ENCODE assay signal across 8 cellular contexts in genomic region chr9:70259512-70259802, GRCh38. TPM values are rescaled to one million over a fixed set of nuclear protein-coding genes. Genes with fewer than 3 reads are reported as not detected.
DNase-seq lines count a peak whose midpoint lies in the region; ATAC-seq and TF ChIP-seq lines count a peak whose summit lies in the region.

No MANE protein-coding gene starts in this region.

- H3K4me3 ChIP-seq in BJ (ENCODE audit: low read depth, low read length) (peak overlapping the region; percentile 76), coronary artery (peak overlapping the region; percentile 82)

- POLR2A ChIA-PET in BJ (lab: Charles Lee), result no interaction called here
- POLR2A ChIA-PET in naive thymus-derived CD8-positive, alpha-beta T cell (lab: Charles Lee), result interaction anchor here (1.0 to 3.0 kb wide), 3 partner anchors 153 to 161 kb away, joined by 5 to 24 read pairs (median 9); no protein-coding TSS in a partner anchor

- H3K4me3 Mint-ChIP-seq in naive thymus-derived CD8-positive, alpha-beta T cell, result peak overlapping the region; percentile 87 to 97 (median 93)

- H3K27me3 Mint-ChIP-seq in naive thymus-derived CD8-positive, alpha-beta T cell, result no peaks in the 10 kb centered on the region

- peaks cover 32 to 68% (median 67%) of the 10 kb centered on the region in 4 donors for H3K4me1 Mint-ChIP-seq in naive thymus-derived CD8-positive, alpha-beta T cell

- H3K9me3 ChIP-seq in KOPT-K1 (ENCODE audit: insufficient read depth, low read length, poor library complexity, severe bottlenecking), result no peaks in the 10 kb centered on the region

- peak overlapping the region; percentile 91 to 99 (median 98) for H3K27ac Mint-ChIP-seq in naive thymus-derived CD8-positive, alpha-beta T cell

- H3K27me3 ChIP-seq in BJ (ENCODE audit: control insufficient read depth, insufficient read depth, low read length), result no peaks in the 10 kb centered on the region

- H3K27ac ChIP-seq in KOPT-K1 (ENCODE audit: low read depth, low read length, poor library complexity, severe bottlenecking), result peak overlapping the region; percentile 88
- H3K27ac ChIP-seq in coronary artery, result peak overlapping the region; percentile 93 to 95

- DNase-seq in BJ (ENCODE audit: low read depth) (no peak), coronary artery (ENCODE audit: low spot score) (no peak), NCI-H2171 treated with DMSO at 0.1 percent for 48 hours (lab: John Stamatoyannopoulos, UW) (no peak)
- DNase-seq in naive thymus-derived CD8-positive, alpha-beta T cell, result peak in 1 of 10 donors; percentile 20

- CTCF ChIA-PET in BJ (lab: Yijun Ruan, JAX), result interaction anchor here (0.6 kb wide), 1 partner anchor 22 kb away, joined by 3 read pairs; no protein-coding TSS in a partner anchor

- no peak for ATAC-seq in naive thymus-derived CD8-positive, alpha-beta T cell
- ATAC-seq in GM18867 (IDR thresholded peaks at IDR 0.05; ENCODE audit: unreplicated experiment), result no peak
- no peak for ATAC-seq in GM19328 (IDR thresholded peaks at IDR 0.05; ENCODE audit: unreplicated experiment)
- no peak for ATAC-seq in HG02970 (IDR thresholded peaks at IDR 0.05; ENCODE audit: low FRiP score, unreplicated experiment)

- H3K36me3 ChIP-seq in BJ (ENCODE audit: control insufficient read depth, insufficient read depth, low read length), result peaks cover 5% of the 10 kb centered on the region
- H3K36me3 ChIP-seq in KOPT-K1 (ENCODE audit: insufficient read depth, low read length), result peaks cover 42% of the 10 kb centered on the region

- peaks cover 0 to 22% (median 8%) of the 10 kb centered on the region in 3 donors for H3K36me3 Mint-ChIP-seq in naive thymus-derived CD8-positive, alpha-beta T cell

- TF ChIP-seq CTCF in BJ (IDR thresholded peaks at IDR 0.05; ENCODE audit: insufficient read depth, low read depth, low read length), result no peak
- TF ChIP-seq CTCF in coronary artery (IDR thresholded peaks at IDR 0.05), result no peak

- H3K9me3 Mint-ChIP-seq in naive thymus-derived CD8-positive, alpha-beta T cell, result no peaks in the 10 kb centered on the region

RNA-seq across cellular contexts. Expression of gene SMC5, which starts 0.7 kb away (rescaled TPM):
- polyA plus RNA-seq in BJ (2011; rRNA removed), result 7.9 and 15.0 TPM in 2 replicates
- 7.2 and 7.8 TPM in 2 replicates for polyA minus RNA-seq in BJ (2011; rRNA and poly(A)+ RNA removed)
- total RNA-seq in naive thymus-derived CD8-positive, alpha-beta T cell, result 10 to 100 TPM; 47.0 to 48.3 TPM
- polyA plus RNA-seq in naive thymus-derived CD8-positive, alpha-beta T cell, result 10 to 100 TPM; 15.2 to 17.2 (median 16.9) TPM
